In the genomic region with DNA sequence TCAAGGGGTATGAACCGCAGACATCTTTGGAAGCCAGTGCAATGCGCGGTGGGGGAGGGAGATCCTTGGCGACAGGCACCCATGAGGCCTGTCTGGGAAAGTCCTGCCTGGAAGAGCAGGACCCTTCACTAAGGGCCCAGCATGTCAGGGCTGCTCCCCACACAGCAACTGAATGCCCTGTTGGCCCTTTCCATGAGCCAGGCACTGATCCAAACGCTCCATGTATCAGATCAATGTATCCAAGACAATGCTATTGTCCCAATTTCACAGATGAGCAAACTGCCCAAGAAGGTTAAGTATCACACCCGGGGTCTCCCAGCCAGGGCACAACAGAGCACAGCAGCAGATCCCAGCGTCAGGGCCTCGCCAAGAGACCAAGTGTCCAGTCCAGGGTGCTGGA, we compare ENCODE assay signal across 26 cellular contexts.
"Had no signal": no experiment of that assay in that cellular context is flagged by ENCODE, and none has a peak within 500 bp of the region (broad histone marks: within the 10 kb centered on the region; RNA-seq: fewer than 3 reads in every experiment).

No MANE protein-coding gene starts in this region.

- H3K4me1 ChIP-seq: foreskin keratinocyte, gastrocnemius medialis had no signal

- H3K27ac Mint-ChIP-seq: activated CD4-positive, alpha-beta memory T cell treated with anti-CD3 and anti-CD28 coated beads for 36 hours; activated CD4-positive, alpha-beta T cell treated with anti-CD3 and anti-CD28 coated beads for 36 hours; activated CD4-positive, alpha-beta T cell treated with anti-CD3 and anti-CD28 coated beads, Interleukin-2, amount 10 ng/mL, durations not matched to agents 24 days and 14 days; activated CD8-positive, alpha-beta memory T cell treated with anti-CD3 and anti-CD28 coated beads, Interleukin-2, amount 10 ng/mL, durations not matched to agents 7 days and 5 days; activated CD8-positive, alpha-beta T cell treated with anti-CD3 and anti-CD28 coated beads, Interleukin-2, amount 10 ng/mL, durations not matched to agents 7 days and 5 days; activated T-cell treated with anti-CD3 and anti-CD28 coated beads, Interleukin-2, amount 50 U/mL, for 24 hours; activated T-cell treated with anti-CD3 and anti-CD28 coated beads, Interleukin-2, amount 50 U/mL, for 72 hours had no signal

- H3K4me3 ChIP-seq: esophagus muscularis mucosa, gastrocnemius medialis, heart left ventricle had no signal

- H3K27me3 Mint-ChIP-seq: activated CD4-positive, alpha-beta T cell treated with anti-CD3 and anti-CD28 coated beads, Interleukin-2, amount 10 ng/mL, durations not matched to agents 24 days and 14 days; activated CD8-positive, alpha-beta memory T cell treated with anti-CD3 and anti-CD28 coated beads, Interleukin-2, amount 10 ng/mL, durations not matched to agents 7 days and 5 days; activated T-cell treated with anti-CD3 and anti-CD28 coated beads, Interleukin-2, amount 50 U/mL, for 24 hours had no signal

- H3K27ac ChIP-seq: brain microvascular endothelial cell, esophagus muscularis mucosa, foreskin keratinocyte, gastrocnemius medialis, heart left ventricle had no signal

- H3K36me3 ChIP-seq: brain microvascular endothelial cell, esophagus muscularis mucosa, gastrocnemius medialis, heart left ventricle had no signal

- H3K4me3 Mint-ChIP-seq: activated CD4-positive, alpha-beta memory T cell treated with anti-CD3 and anti-CD28 coated beads for 36 hours; activated CD4-positive, alpha-beta T cell treated with anti-CD3 and anti-CD28 coated beads for 36 hours; activated CD4-positive, alpha-beta T cell treated with anti-CD3 and anti-CD28 coated beads, Interleukin-2, amount 10 ng/mL, durations not matched to agents 24 days and 14 days; activated CD8-positive, alpha-beta memory T cell treated with anti-CD3 and anti-CD28 coated beads, Interleukin-2, amount 10 ng/mL, durations not matched to agents 7 days and 5 days; activated CD8-positive, alpha-beta T cell treated with anti-CD3 and anti-CD28 coated beads, Interleukin-2, amount 10 ng/mL, durations not matched to agents 7 days and 5 days; activated naive CD8-positive, alpha-beta T cell; activated T-cell treated with anti-CD3 and anti-CD28 coated beads, Interleukin-2, amount 50 U/mL, for 24 hours; activated T-cell treated with anti-CD3 and anti-CD28 coated beads, Interleukin-2, amount 50 U/mL, for 72 hours; effector memory CD8-positive, alpha-beta T cell had no signal

- H3K36me3 Mint-ChIP-seq: activated CD8-positive, alpha-beta memory T cell treated with anti-CD3 and anti-CD28 coated beads, Interleukin-2, amount 10 ng/mL, durations not matched to agents 7 days and 5 days; activated naive CD8-positive, alpha-beta T cell had no signal

- H3K9me3 ChIP-seq: esophagus muscularis mucosa, gastrocnemius medialis had no signal

- H3K4me1 Mint-ChIP-seq: activated CD4-positive, alpha-beta T cell treated with anti-CD3 and anti-CD28 coated beads, Interleukin-2, amount 10 ng/mL, durations not matched to agents 24 days and 14 days had no signal

- H3K9me3 Mint-ChIP-seq: activated CD4-positive, alpha-beta T cell treated with anti-CD3 and anti-CD28 coated beads, Interleukin-2, amount 10 ng/mL, durations not matched to agents 24 days and 14 days; activated T-cell treated with anti-CD3 and anti-CD28 coated beads, Interleukin-2, amount 50 U/mL, for 72 hours; effector memory CD8-positive, alpha-beta T cell had no signal

- ATAC-seq: activated CD4-positive, alpha-beta T cell treated with anti-CD3 and anti-CD28 coated beads for 36 hours; activated CD8-positive, alpha-beta memory T cell treated with anti-CD3 and anti-CD28 coated beads, Interleukin-2, amount 10 ng/mL, durations not matched to agents 7 days and 5 days; activated CD8-positive, alpha-beta T cell treated with anti-CD3 and anti-CD28 coated beads, Interleukin-2, amount 10 ng/mL, durations not matched to agents 7 days and 5 days; activated T-cell treated with anti-CD3 and anti-CD28 coated beads, Interleukin-2, amount 50 U/mL, for 72 hours; effector memory CD8-positive, alpha-beta T cell; foreskin keratinocyte; gastrocnemius medialis; heart left ventricle had no signal

- H3K27me3 ChIP-seq: brain microvascular endothelial cell, foreskin keratinocyte had no signal

- DNase-seq: activated CD4-positive, alpha-beta memory T cell treated with anti-CD3 and anti-CD28 coated beads for 36 hours; activated CD4-positive, alpha-beta T cell treated with anti-CD3 and anti-CD28 coated beads for 36 hours; activated CD4-positive, alpha-beta T cell treated with anti-CD3 and anti-CD28 coated beads, Interleukin-2, amount 10 ng/mL, durations not matched to agents 24 days and 14 days; activated CD4-positive, CD25-positive, alpha-beta regulatory T cell; activated CD4-positive, CD25-positive, alpha-beta regulatory T cell treated with anti-CD3 and anti-CD28 coated beads, Interleukin-2, amount 50 U/mL, for 72 hours; activated CD8-positive, alpha-beta memory T cell treated with anti-CD3 and anti-CD28 coated beads, Interleukin-2, amount 10 ng/mL, durations not matched to agents 7 days and 5 days; activated CD8-positive, alpha-beta memory T cell treated with anti-CD3 and anti-CD28 coated beads, Interleukin-2, amount 50 U/mL, for 4 hours; activated CD8-positive, alpha-beta T cell treated with anti-CD3 and anti-CD28 coated beads, Interleukin-2, amount 10 ng/mL, durations not matched to agents 7 days and 5 days; activated naive CD4-positive, alpha-beta T cell treated with anti-CD3 and anti-CD28 coated beads, Interleukin-2, amount 50 U/mL, for 16 hours; activated T-cell treated with anti-CD3 and anti-CD28 coated beads, Interleukin-2, amount 50 U/mL, for 24 hours; activated T-cell treated with anti-CD3 and anti-CD28 coated beads, Interleukin-2, amount 50 U/mL, for 72 hours; amniotic stem cell; anterior cingulate cortex; brain microvascular endothelial cell; cortex of kidney; dermis blood vessel endothelial cell; effector CD4-positive, alpha-beta T cell; effector memory CD8-positive, alpha-beta T cell; erythroblast; foreskin keratinocyte; gastrocnemius medialis; glutamatergic neuron; heart left ventricle; T-helper 2 cell had no signal
